In the genomic region with DNA sequence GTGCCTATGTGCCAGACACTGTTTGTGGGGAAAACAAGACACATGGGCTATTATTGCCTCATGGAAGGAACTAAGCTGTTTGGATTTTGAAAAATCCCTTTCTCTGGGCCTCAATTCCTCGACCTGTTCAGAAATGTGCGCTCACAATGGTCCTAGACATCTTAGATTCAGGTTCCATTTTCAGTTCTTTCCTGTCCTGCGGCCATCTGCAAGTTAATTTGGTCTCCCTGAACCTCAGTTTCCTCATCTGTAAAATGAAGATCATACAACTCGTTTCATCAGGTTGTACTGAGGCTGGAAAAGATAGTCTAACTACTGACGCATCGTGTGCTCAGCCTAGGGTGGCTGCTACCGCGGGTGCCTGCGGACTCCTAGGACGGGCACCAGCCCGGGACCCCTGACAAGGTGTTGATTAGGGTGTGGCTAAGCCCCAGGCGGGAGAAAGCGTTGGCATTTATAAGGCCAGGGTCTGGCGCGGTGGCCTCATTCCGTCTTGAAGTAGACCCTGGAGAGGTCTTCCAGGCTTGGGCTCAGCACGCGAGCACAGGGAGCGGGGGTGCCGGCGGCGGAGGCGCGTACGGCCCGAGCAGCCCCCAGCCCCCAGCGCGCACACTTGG, we compare ENCODE assay signal across 8 cellular contexts. TPM values are rescaled to one million over a fixed set of nuclear protein-coding genes. Genes with fewer than 3 reads are reported as not detected.
A peak's percentile ranks its signal among the peaks of the same experiment; 100 is the strongest.
DNase-seq lines count a peak whose midpoint lies in the region; ATAC-seq lines count a peak whose summit lies in the region.

No MANE protein-coding gene starts in this region.

- H3K36me3 ChIP-seq in HUES64 (ENCODE audit: insufficient read depth, low read length), result peaks cover 21% of the 10 kb centered on the region

- H3K4me1 Mint-ChIP-seq in stimulated activated memory B cell treated with anti-CD40 and anti-IgM and Interleukin-4, amounts not matched to agents 10 μg/mL and 1 μg/mL and 100 μg/mL, for 72 hours, result peaks cover 51% of the 10 kb centered on the region

- H3K27me3 ChIP-seq in HUES64 (ENCODE audit: insufficient read depth, low read length), result no peaks in the 10 kb centered on the region

- WGBS in HUES64, result 15% methylated on average over 28 of the region's 28 CpGs

- H3K9me3 ChIP-seq in HUES64 (ENCODE audit: insufficient read depth, low read depth, low read length), result no peaks in the 10 kb centered on the region

- peak overlapping the region; percentile 88 for H3K9ac ChIP-seq in HUES64 (ENCODE audit: low read depth, low read length)

- H3K4me3 ChIP-seq in HUES64 (ENCODE audit: low read length), result peak overlapping the region; percentile 92

- H3K27ac Mint-ChIP-seq in stimulated activated memory B cell treated with anti-CD40 and anti-IgM and Interleukin-4, amounts not matched to agents 10 μg/mL and 1 μg/mL and 100 μg/mL, for 72 hours, result peak overlapping the region; percentile 93

- H3K9me3 Mint-ChIP-seq in stimulated activated memory B cell treated with anti-CD40 and anti-IgM and Interleukin-4, amounts not matched to agents 10 μg/mL and 1 μg/mL and 100 μg/mL, for 72 hours, result no peaks in the 10 kb centered on the region

- peaks cover 13% of the 10 kb centered on the region for H3K36me3 Mint-ChIP-seq in stimulated activated memory B cell treated with anti-CD40 and anti-IgM and Interleukin-4, amounts not matched to agents 10 μg/mL and 1 μg/mL and 100 μg/mL, for 72 hours

- peaks cover 13% of the 10 kb centered on the region for H3K4me1 ChIP-seq in HUES64 (ENCODE audit: insufficient read depth, low read length)

- in situ Hi-C loops in ACHN (cut with HindIII; ENCODE audit: low pct_ligation_motif_present, low pct_unique_long_range_greater_than_20kb, low sequenced_read_pairs), result no loop called here

- ATAC-seq in GM19023 (IDR thresholded peaks at IDR 0.05; ENCODE audit: unreplicated experiment), result peak; percentile 21
- ATAC-seq in stimulated activated memory B cell treated with anti-CD40 and anti-IgM and Interleukin-4, amounts not matched to agents 10 μg/mL and 1 μg/mL and 100 μg/mL, for 72 hours, result peak; percentile 58

- no peaks in the 10 kb centered on the region for H3K27me3 Mint-ChIP-seq in stimulated activated memory B cell treated with anti-CD40 and anti-IgM and Interleukin-4, amounts not matched to agents 10 μg/mL and 1 μg/mL and 100 μg/mL, for 72 hours

- H3K4me3 Mint-ChIP-seq in stimulated activated memory B cell treated with anti-CD40 and anti-IgM and Interleukin-4, amounts not matched to agents 10 μg/mL and 1 μg/mL and 100 μg/mL, for 72 hours, result peak overlapping the region; percentile 94

- peak overlapping the region; percentile 81 for H3K27ac ChIP-seq in HUES64 (ENCODE audit: low read depth, low read length)

- DNase-seq in ACHN (peak; percentile 12), amniotic epithelial cell (ENCODE audit: low read depth) (peak; percentile 34), iPS-NIHi7 (ENCODE audit: extremely low spot score) (peak; percentile 77), foreskin melanocyte (no peak), NCI-H526 (lab: John Stamatoyannopoulos, UW) (no peak)

RNA-seq across cellular contexts. Expression of a gene that starts 0.5 kb away (rescaled TPM):
- polyA plus RNA-seq in HUES64 (2013, experiment 1 of 2), result 36.2 TPM
- 30.7 TPM for polyA plus RNA-seq in HUES64 (2013, experiment 2 of 2)

RNA-seq across cellular contexts. Expression of a gene that starts 35.4 kb away (rescaled TPM):
- polyA plus RNA-seq in HUES64 (2013, experiment 1 of 2), result 46.9 TPM
- 46.3 TPM for polyA plus RNA-seq in HUES64 (2013, experiment 2 of 2)

RNA-seq across cellular contexts. Expression of a gene that starts 48.2 kb away (rescaled TPM):
- 94.8 TPM for polyA plus RNA-seq in HUES64 (2013, experiment 1 of 2)
- 86.7 TPM for polyA plus RNA-seq in HUES64 (2013, experiment 2 of 2)

RNA-seq across cellular contexts. Expression of a gene that starts 51.2 kb away (rescaled TPM):
- polyA plus RNA-seq in HUES64 (2013, experiment 1 of 2), result 1,475 TPM
- 1,470 TPM for polyA plus RNA-seq in HUES64 (2013, experiment 2 of 2)

RNA-seq across cellular contexts. Expression of a gene that starts 57.8 kb away (rescaled TPM):
- 17.7 TPM for polyA plus RNA-seq in HUES64 (2013, experiment 1 of 2)
- polyA plus RNA-seq in HUES64 (2013, experiment 2 of 2), result 20.5 TPM

Comparison
In these comparisons a context has a peak if more than half of its experiments do, and no peak if none do; other contexts are left out.
1. DNase-seq: peak in ACHN (single experiment), amniotic epithelial cell (single experiment) and iPS-NIHi7 (single experiment); none in foreskin melanocyte (single experiment) and NCI-H526 (0 of 2).